ENCODE assay signal across 9 cellular contexts in the genomic region with DNA sequence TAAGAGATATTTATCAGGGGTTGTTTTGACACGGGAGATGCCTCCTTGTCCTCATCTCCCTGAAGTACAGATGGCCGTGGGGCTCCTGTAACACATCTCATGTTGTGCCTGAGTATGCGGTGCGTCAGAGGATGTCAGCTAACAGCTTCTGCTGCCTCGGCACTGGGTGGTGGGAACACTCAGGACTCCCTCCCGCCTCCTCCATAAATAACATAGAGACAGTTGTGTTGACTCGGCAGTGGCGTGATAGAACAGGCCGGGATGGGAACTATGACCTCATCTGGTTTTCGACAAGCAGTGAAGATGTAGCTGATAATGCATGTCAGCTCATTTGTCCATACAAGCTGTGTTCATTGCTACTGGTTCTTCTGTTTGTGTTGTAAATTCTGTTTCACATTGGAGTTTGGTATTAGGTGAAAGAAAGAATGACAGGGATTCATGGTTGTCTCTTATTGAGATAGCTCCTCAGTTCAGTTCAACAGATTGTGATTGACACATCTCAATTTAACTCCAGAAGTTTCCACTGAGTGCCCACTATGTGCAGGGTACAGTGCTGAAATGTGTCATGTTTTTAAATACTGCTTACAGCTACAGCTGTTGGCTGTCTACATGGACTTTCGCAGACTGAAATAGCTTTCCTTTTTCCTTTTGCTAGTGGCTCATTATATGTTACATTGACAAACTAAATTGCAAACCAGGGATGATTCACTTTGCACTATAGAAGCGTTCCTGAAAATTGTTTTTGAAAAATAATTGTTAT.
DNase-seq lines count a peak whose midpoint lies in the region; ATAC-seq and TF ChIP-seq lines count a peak whose summit lies in the region.
"Had no signal": no experiment of that assay in that cellular context is flagged by ENCODE, and none has a peak within 500 bp of the region (broad histone marks: within the 10 kb centered on the region; RNA-seq: fewer than 3 reads in every experiment).

No MANE protein-coding gene starts in this region.

- no peak for ATAC-seq in GM19395 (IDR thresholded peaks at IDR 0.05; ENCODE audit: unreplicated experiment)

- H3K4me3 ChIP-seq in choroid plexus epithelial cell (ENCODE audit: low read depth, low read length) = no peak overlapping the region

- DNase-seq in ELR (ENCODE audit: low read depth) (peak; percentile 3), NCI-H2171 treated with DMSO at 0.1 percent for 48 hours (lab: John Stamatoyannopoulos, UW) (peak; percentile 98), choroid plexus epithelial cell (ENCODE audit: low read depth) (peak; percentile 57), midbrain (lab: John Stamatoyannopoulos, UW) (peak; percentile 72)
- no peak for DNase-seq in activated CD4-positive, CD25-positive, alpha-beta regulatory T cell treated with anti-CD3 and anti-CD28 coated beads, Interleukin-2, amount 50 U/mL, for 72 hours
- DNase-seq in NK-92 treated with Interleukin-12 subunit alpha and Interleukin-12 subunit beta, amount 100 ng/mL, for 24 hours (lab: John Stamatoyannopoulos, UW) = no peak
- no peak for DNase-seq in effector CD4-positive, alpha-beta T cell
- DNase-seq: stimulated activated naive B cell treated with anti-CD40 and anti-IgM and Interleukin-4, amounts not matched to agents 10 μg/mL and 1 μg/mL and 100 μg/mL, for 72 hours had no signal

- TF ChIP-seq CTCF in choroid plexus epithelial cell (conservative IDR thresholded peaks at IDR 0.05; ENCODE audit: low read depth, low read length) = no peak

Comparison
In these comparisons a context has a peak if more than half of its experiments do, and no peak if none do; other contexts are left out.
1. DNase-seq: peak in ELR (single experiment), NCI-H2171 treated with DMSO at 0.1 percent for 48 hours (single experiment), choroid plexus epithelial cell (single experiment) and midbrain (single experiment); none in activated CD4-positive, CD25-positive, alpha-beta regulatory T cell treated with anti-CD3 and anti-CD28 coated beads, Interleukin-2, amount 50 U/mL, for 72 hours (single experiment), NK-92 treated with Interleukin-12 subunit alpha and Interleukin-12 subunit beta, amount 100 ng/mL, for 24 hours (single experiment) and effector CD4-positive, alpha-beta T cell (single experiment).